In the genomic region with DNA sequence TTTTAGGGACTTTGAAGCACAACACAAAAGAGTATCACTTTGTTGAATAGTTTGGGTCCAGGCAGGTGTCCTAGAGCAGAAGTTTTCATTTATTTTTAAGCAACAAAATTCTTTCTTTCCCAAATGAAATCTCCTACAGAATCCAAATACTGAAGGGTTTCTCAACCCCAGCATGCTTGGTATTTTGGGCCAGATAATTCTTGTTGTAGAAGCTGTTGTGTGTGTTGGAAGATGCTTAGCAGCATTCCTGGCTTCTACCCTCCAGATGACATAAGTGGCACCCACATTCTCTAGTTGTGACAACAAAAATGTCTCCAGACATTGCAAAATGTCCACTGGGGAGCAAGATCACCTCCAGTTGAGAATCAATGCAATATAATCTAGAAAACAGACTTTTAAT, we compare ENCODE assay signal across 19 cellular contexts.
DNase-seq lines count a peak whose midpoint lies in the region; ATAC-seq, FAIRE-seq and TF ChIP-seq lines count a peak whose summit lies in the region.
"Had no signal": no experiment of that assay in that cellular context is flagged by ENCODE, and none has a peak within 500 bp of the region (broad histone marks: within the 10 kb centered on the region; RNA-seq: fewer than 3 reads in every experiment).

No MANE protein-coding gene starts in this region.

- CTCF ChIA-PET in activated naive CD4-positive, alpha-beta T cell treated with anti-CD3 and anti-CD28 coated beads for 36 hours (lab: Charles Lee) = interaction anchor here (0.6 to 1.0 kb wide), 2 partner anchors 42 to 583 kb away, joined by 4 read pairs; no protein-coding TSS in a partner anchor

- no peak for DNase-seq in activated naive CD4-positive, alpha-beta T cell treated with anti-CD3 and anti-CD28 coated beads for 36 hours
- DNase-seq in activated naive CD4-positive, alpha-beta T cell (lab: John Stamatoyannopoulos, UW) = no peak
- DNase-seq in HTR-8/SVneo (ENCODE audit: insufficient read length, low spot score) = no peak
- no peak for DNase-seq in central memory CD8-positive, alpha-beta T cell (ENCODE audit: low spot score in 2 of 2)
- no peak for DNase-seq in stimulated activated naive CD8-positive, alpha-beta T cell treated with anti-CD3 and anti-CD28 coated beads, Interleukin-15, amount 100 ng/mL, for 72 hours
- no peak for DNase-seq in NCI-H2081 (lab: John Stamatoyannopoulos, UW)
- DNase-seq: activated B cell treated with CpG ODN at 0.5 μM for 24 hours; activated CD8-positive, alpha-beta memory T cell treated with anti-CD3 and anti-CD28 coated beads, Interleukin-2, amount 50 U/mL, for 48 hours; COR-L47; HFFc6; NCI-H187; NCI-H2227 treated with DMSO at 0.1 percent for 48 hours; small intestine; stimulated activated CD4-positive, alpha-beta T cell treated with anti-CD3 and anti-CD28 coated beads, Interleukin-4, amount 100 ng/mL, for 1 hour; T-helper 2 cell had no signal

- peak overlapping the region in 1 of 4 donors; percentile 37 for H3K27ac ChIP-seq in gastroesophageal sphincter
- H3K27ac ChIP-seq: SJCRH30 had no signal

- TF ChIP-seq EP300 in gastroesophageal sphincter (IDR thresholded peaks at IDR 0.05) = no peak

- no peak for TF ChIP-seq CTCF in gastroesophageal sphincter (IDR thresholded peaks at IDR 0.05)

- no peak overlapping the region for H3K4me3 ChIP-seq in gastroesophageal sphincter
- H3K4me3 ChIP-seq: prostate gland, SJCRH30 had no signal

- H3K9me3 Mint-ChIP-seq in activated naive CD4-positive, alpha-beta T cell treated with anti-CD3 and anti-CD28 coated beads for 36 hours = peaks cover 6% of the 10 kb centered on the region
- no peaks in the 10 kb centered on the region for H3K9me3 Mint-ChIP-seq in central memory CD8-positive, alpha-beta T cell
- H3K9me3 Mint-ChIP-seq in stimulated activated naive CD8-positive, alpha-beta T cell treated with anti-CD3 and anti-CD28 coated beads, Interleukin-15, amount 100 ng/mL, for 72 hours = peaks cover 9 to 12% of the 10 kb centered on the region in 2 donors
- H3K9me3 Mint-ChIP-seq: activated B cell treated with CpG ODN at 0.5 μM for 24 hours, HFFc6 had no signal

- no peak for TF ChIP-seq POLR2A in gastroesophageal sphincter (IDR thresholded peaks at IDR 0.05)

- no peaks in the 10 kb centered on the region for H3K36me3 ChIP-seq in gastroesophageal sphincter
- H3K36me3 ChIP-seq: prostate gland, SJCRH30 had no signal

- no peaks in the 10 kb centered on the region for H3K27me3 Mint-ChIP-seq in activated naive CD4-positive, alpha-beta T cell treated with anti-CD3 and anti-CD28 coated beads for 36 hours (ENCODE audit: low read depth)
- no peaks in the 10 kb centered on the region for H3K27me3 Mint-ChIP-seq in central memory CD8-positive, alpha-beta T cell
- H3K27me3 Mint-ChIP-seq in stimulated activated naive CD8-positive, alpha-beta T cell treated with anti-CD3 and anti-CD28 coated beads, Interleukin-15, amount 100 ng/mL, for 72 hours = no peaks in the 10 kb centered on the region
- H3K27me3 Mint-ChIP-seq: activated B cell treated with CpG ODN at 0.5 μM for 24 hours had no signal

- FAIRE-seq in HTR-8/SVneo (lab: Jason Lieb, UNC) = peak; percentile 28
- FAIRE-seq: small intestine had no signal

- peaks cover 65% of the 10 kb centered on the region for H3K4me1 Mint-ChIP-seq in activated naive CD4-positive, alpha-beta T cell treated with anti-CD3 and anti-CD28 coated beads for 36 hours (ENCODE audit: low read depth)
- H3K4me1 Mint-ChIP-seq in central memory CD8-positive, alpha-beta T cell = peaks cover 22% of the 10 kb centered on the region
- H3K4me1 Mint-ChIP-seq in stimulated activated naive CD8-positive, alpha-beta T cell treated with anti-CD3 and anti-CD28 coated beads, Interleukin-15, amount 100 ng/mL, for 72 hours = peaks cover 21% of the 10 kb centered on the region

- intact Hi-C loops in activated naive CD4-positive, alpha-beta T cell treated with anti-CD3 and anti-CD28 coated beads for 36 hours (cut with micrococcal nuclease) = no loop called here

- ATAC-seq in central memory CD8-positive, alpha-beta T cell (replicated peaks; ENCODE audit: extremely low read depth, poor library complexity, severe bottlenecking) = no peak
- ATAC-seq in stimulated activated naive CD8-positive, alpha-beta T cell treated with anti-CD3 and anti-CD28 coated beads, Interleukin-15, amount 100 ng/mL, for 72 hours = no peak
- no peak for ATAC-seq in HG03095 (IDR thresholded peaks at IDR 0.05; ENCODE audit: unreplicated experiment)
- no peak for ATAC-seq in gastroesophageal sphincter

- H3K4me1 ChIP-seq in gastroesophageal sphincter = peaks cover 0 to 4% (median 0%) of the 10 kb centered on the region in 3 donors
- H3K4me1 ChIP-seq: SJCRH30 had no signal

- H3K4me3 Mint-ChIP-seq in activated naive CD4-positive, alpha-beta T cell treated with anti-CD3 and anti-CD28 coated beads for 36 hours = no peak overlapping the region
- peak overlapping the region; percentile 60 for H3K4me3 Mint-ChIP-seq in central memory CD8-positive, alpha-beta T cell
- H3K4me3 Mint-ChIP-seq in stimulated activated naive CD8-positive, alpha-beta T cell treated with anti-CD3 and anti-CD28 coated beads, Interleukin-15, amount 100 ng/mL, for 72 hours = peak overlapping the region; percentile 24 to 32
- H3K4me3 Mint-ChIP-seq: activated B cell treated with CpG ODN at 0.5 μM for 24 hours, HFFc6 had no signal

- H3K36me3 Mint-ChIP-seq in activated naive CD4-positive, alpha-beta T cell treated with anti-CD3 and anti-CD28 coated beads for 36 hours (ENCODE audit: low read depth) = peaks cover 14% of the 10 kb centered on the region
- peaks cover 16% of the 10 kb centered on the region for H3K36me3 Mint-ChIP-seq in central memory CD8-positive, alpha-beta T cell (ENCODE audit: insufficient read depth)

- H3K27ac Mint-ChIP-seq in activated naive CD4-positive, alpha-beta T cell treated with anti-CD3 and anti-CD28 coated beads for 36 hours = peak overlapping the region; percentile 72
- no peak overlapping the region for H3K27ac Mint-ChIP-seq in central memory CD8-positive, alpha-beta T cell (ENCODE audit: low read depth)
- peak overlapping the region; percentile 47 to 86 for H3K27ac Mint-ChIP-seq in stimulated activated naive CD8-positive, alpha-beta T cell treated with anti-CD3 and anti-CD28 coated beads, Interleukin-15, amount 100 ng/mL, for 72 hours
- H3K27ac Mint-ChIP-seq: activated B cell treated with CpG ODN at 0.5 μM for 24 hours, HFFc6 had no signal

- H3K9me3 ChIP-seq in gastroesophageal sphincter = no peaks in the 10 kb centered on the region
- H3K9me3 ChIP-seq: prostate gland, SJCRH30 had no signal

- no peaks in the 10 kb centered on the region for H3K27me3 ChIP-seq in gastroesophageal sphincter
- H3K27me3 ChIP-seq: SJCRH30 had no signal
